Comparison of ENCODE assay signal across 1 cellular context in the genomic region with DNA sequence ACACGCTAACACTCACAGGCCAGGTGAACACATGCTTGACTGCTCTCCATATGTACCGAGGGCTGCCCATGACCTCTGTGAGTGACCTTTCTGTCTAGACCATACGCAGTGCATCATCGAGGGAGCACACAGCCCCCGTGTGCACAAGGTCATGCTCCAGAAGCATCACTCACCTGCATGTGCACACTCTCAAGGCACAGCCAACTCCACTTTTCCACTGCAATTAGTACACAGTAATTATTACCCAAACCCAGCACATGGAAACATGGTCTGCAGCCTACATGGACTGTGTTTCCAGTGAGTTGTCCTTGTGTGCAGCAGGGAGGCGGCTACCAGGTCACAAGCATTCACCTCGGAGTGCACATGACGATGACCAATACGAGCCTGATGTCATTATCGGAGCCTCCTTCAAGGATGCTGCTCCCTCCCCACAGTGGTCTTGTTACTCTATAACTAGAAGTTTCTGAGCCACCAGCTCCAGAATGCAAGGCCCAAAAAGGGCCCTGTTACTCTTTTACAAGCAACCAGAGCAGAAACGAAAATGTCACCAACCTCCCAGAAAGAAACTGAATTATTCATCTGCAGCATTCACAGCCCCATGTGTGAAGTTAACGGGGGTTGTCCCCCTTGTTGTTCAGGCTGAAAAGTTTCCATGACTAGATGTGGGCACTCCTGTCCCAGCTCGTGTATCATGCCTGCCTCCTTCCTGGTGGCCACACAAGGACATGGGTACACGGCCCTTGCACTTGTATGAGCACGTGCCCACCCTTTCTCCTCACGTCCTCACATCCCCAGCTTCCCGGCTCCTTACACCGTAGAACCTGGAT.
A peak's percentile ranks its signal among the peaks of the same experiment; 100 is the strongest.
TF ChIP-seq lines count a peak whose summit lies in the region.

No MANE protein-coding gene starts in this region.

TF ChIP-seq in GM12878, 131 proteins besides CTCF, POLR2A, EP300 and RAD21 (continued from another document and continues in another):
- TF ChIP-seq MEF2B (IDR thresholded peaks at IDR 0.05; ENCODE audit: partially characterized antibody, poor library complexity, severe bottlenecking) (peak; percentile 70), HDAC6 (IDR thresholded peaks at IDR 0.05; ENCODE audit: unreplicated experiment) (no peak), SP1 (IDR thresholded peaks at IDR 0.05; ENCODE audit: low read depth, low read length) (no peak), RUNX3 (IDR thresholded peaks at IDR 0.05; ENCODE audit: low read length) (peak; percentile 28), GATAD2B (conservative IDR thresholded peaks at IDR 0.05; ENCODE audit: low read depth) (peak; percentile 41), SPI1 (IDR thresholded peaks at IDR 0.05; ENCODE audit: borderline replicate concordance, insufficient read depth, low read depth, low read length) (no peak), LARP7 (IDR thresholded peaks at IDR 0.05) (peak; percentile 46; the same call in 1 of the 2 replicates), IKZF1 (conservative IDR thresholded peaks at IDR 0.05) (no peak; the same call in none of the 2 replicates), MTA3 (IDR thresholded peaks at IDR 0.05; ENCODE audit: borderline replicate concordance, low read length) (peak; percentile 73; the same call in 1 of the 2 replicates), PAX8 (IDR thresholded peaks at IDR 0.05) (peak; percentile 83; the same call in 1 of the 2 replicates), SIX5 (IDR thresholded peaks at IDR 0.05; ENCODE audit: low read depth, low read length, severe bottlenecking) (peak; percentile 19), ZBED1 (IDR thresholded peaks at IDR 0.05; ENCODE audit: borderline replicate concordance) (peak; percentile 68; the same call in 1 of the 2 replicates), PAX5 (IDR thresholded peaks at IDR 0.05; ENCODE audit: borderline replicate concordance, low read depth, low read length) (no peak; the same call in 1 of the 2 replicates), CREM (IDR thresholded peaks at IDR 0.05; ENCODE audit: low read depth) (peak; percentile 49; the same call in 1 of the 2 replicates), BRCA1 (IDR thresholded peaks at IDR 0.05; ENCODE audit: low read depth, low read length) (no peak), CHD2 (IDR thresholded peaks at IDR 0.05; ENCODE audit: borderline replicate concordance, low read depth, low read length) (peak; percentile 66; the same call in 1 of the 2 replicates), RB1 (IDR thresholded peaks at IDR 0.05; ENCODE audit: borderline replicate concordance) (peak; percentile 25; the same call in 1 of the 2 replicates), GABPA (IDR thresholded peaks at IDR 0.05; ENCODE audit: low read depth) (no peak), TCF3 (IDR thresholded peaks at IDR 0.05; ENCODE audit: borderline replicate concordance, insufficient read depth, low read depth, low read length) (no peak), CEBPB (IDR thresholded peaks at IDR 0.05; ENCODE audit: borderline replicate concordance in 1 of 2, low read depth in 2 of 2, low read length in 2 of 2) (no peak), MTA2 (IDR thresholded peaks at IDR 0.05; ENCODE audit: low read depth) (peak; percentile 69), IKZF2 (IDR thresholded peaks at IDR 0.05) (peak; percentile 75 to 80), ESRRA (IDR thresholded peaks at IDR 0.05; ENCODE audit: low read length) (no peak), ASH2L (IDR thresholded peaks at IDR 0.05; ENCODE audit: borderline replicate concordance, low read depth) (no peak), ZSCAN29 (IDR thresholded peaks at IDR 0.05) (peak; percentile 82), CREB1 (IDR thresholded peaks at IDR 0.05; ENCODE audit: low read depth) (peak; percentile 71), NR2C2 (IDR thresholded peaks at IDR 0.05; ENCODE audit: borderline replicate concordance, control insufficient read depth, insufficient read length, low read depth) (peak; percentile 20), NFIC (IDR thresholded peaks at IDR 0.05; ENCODE audit: low read depth, low read length) (peak; percentile 68), CBX5 (IDR thresholded peaks at IDR 0.05; ENCODE audit: low read depth) (0 out of 2 replicates have a peak, but pooled peaks have one; percentile 59), NBN (IDR thresholded peaks at IDR 0.05) (peak; percentile 69), RFX5 (IDR thresholded peaks at IDR 0.05; ENCODE audit: low read depth, low read length) (peak; percentile 23; the same call in 1 of the 2 replicates), SIN3A (IDR thresholded peaks at IDR 0.05; ENCODE audit: low read depth, low read length) (no peak), BHLHE40 (IDR thresholded peaks at IDR 0.05; ENCODE audit: borderline replicate concordance in 1 of 2, low read depth in 2 of 2, low read length in 1 of 2) (peak; percentile 77 to 89), ZNF274 (IDR thresholded peaks at IDR 0.05; ENCODE audit: insufficient read depth, insufficient read length) (no peak), HDGF (IDR thresholded peaks at IDR 0.05) (no peak), EGR1 (IDR thresholded peaks at IDR 0.05; ENCODE audit: borderline replicate concordance in 1 of 2, low read depth in 2 of 2, low read length in 2 of 2) (no peak), NR2F1 (conservative IDR thresholded peaks at IDR 0.05) (peak; percentile 96), DPF2 (IDR thresholded peaks at IDR 0.05) (peak; percentile 26), MYB (IDR thresholded peaks at IDR 0.05; ENCODE audit: borderline replicate concordance, low read depth, low read length) (no peak), EED (IDR thresholded peaks at IDR 0.05; ENCODE audit: low read depth) (no peak), SMAD1 (IDR thresholded peaks at IDR 0.05; ENCODE audit: low read depth, partially characterized antibody) (no peak), BCL11A (IDR thresholded peaks at IDR 0.05; ENCODE audit: low read depth, low read length) (no peak)
- TF ChIP-seq, protein P1, sequence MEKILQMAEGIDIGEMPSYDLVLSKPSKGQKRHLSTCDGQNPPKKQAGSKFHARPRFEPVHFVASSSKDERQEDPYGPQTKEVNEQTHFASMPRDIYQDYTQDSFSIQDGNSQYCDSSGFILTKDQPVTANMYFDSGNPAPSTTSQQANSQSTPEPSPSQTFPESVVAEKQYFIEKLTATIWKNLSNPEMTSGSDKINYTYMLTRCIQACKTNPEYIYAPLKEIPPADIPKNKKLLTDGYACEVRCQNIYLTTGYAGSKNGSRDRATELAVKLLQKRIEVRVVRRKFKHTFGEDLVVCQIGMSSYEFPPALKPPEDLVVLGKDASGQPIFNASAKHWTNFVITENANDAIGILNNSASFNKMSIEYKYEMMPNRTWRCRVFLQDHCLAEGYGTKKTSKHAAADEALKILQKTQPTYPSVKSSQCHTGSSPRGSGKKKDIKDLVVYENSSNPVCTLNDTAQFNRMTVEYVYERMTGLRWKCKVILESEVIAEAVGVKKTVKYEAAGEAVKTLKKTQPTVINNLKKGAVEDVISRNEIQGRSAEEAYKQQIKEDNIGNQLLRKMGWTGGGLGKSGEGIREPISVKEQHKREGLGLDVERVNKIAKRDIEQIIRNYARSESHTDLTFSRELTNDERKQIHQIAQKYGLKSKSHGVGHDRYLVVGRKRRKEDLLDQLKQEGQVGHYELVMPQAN (conservative IDR thresholded peaks at IDR 0.05) = no peak
- TF ChIP-seq, protein P2, sequence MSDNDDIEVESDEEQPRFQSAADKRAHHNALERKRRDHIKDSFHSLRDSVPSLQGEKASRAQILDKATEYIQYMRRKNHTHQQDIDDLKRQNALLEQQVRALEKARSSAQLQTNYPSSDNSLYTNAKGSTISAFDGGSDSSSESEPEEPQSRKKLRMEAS (IDR thresholded peaks at IDR 0.05; ENCODE audit: low read depth, low read length) = peak; percentile 43; the same call in 1 of the 2 replicates
- TF ChIP-seq, protein P3, sequence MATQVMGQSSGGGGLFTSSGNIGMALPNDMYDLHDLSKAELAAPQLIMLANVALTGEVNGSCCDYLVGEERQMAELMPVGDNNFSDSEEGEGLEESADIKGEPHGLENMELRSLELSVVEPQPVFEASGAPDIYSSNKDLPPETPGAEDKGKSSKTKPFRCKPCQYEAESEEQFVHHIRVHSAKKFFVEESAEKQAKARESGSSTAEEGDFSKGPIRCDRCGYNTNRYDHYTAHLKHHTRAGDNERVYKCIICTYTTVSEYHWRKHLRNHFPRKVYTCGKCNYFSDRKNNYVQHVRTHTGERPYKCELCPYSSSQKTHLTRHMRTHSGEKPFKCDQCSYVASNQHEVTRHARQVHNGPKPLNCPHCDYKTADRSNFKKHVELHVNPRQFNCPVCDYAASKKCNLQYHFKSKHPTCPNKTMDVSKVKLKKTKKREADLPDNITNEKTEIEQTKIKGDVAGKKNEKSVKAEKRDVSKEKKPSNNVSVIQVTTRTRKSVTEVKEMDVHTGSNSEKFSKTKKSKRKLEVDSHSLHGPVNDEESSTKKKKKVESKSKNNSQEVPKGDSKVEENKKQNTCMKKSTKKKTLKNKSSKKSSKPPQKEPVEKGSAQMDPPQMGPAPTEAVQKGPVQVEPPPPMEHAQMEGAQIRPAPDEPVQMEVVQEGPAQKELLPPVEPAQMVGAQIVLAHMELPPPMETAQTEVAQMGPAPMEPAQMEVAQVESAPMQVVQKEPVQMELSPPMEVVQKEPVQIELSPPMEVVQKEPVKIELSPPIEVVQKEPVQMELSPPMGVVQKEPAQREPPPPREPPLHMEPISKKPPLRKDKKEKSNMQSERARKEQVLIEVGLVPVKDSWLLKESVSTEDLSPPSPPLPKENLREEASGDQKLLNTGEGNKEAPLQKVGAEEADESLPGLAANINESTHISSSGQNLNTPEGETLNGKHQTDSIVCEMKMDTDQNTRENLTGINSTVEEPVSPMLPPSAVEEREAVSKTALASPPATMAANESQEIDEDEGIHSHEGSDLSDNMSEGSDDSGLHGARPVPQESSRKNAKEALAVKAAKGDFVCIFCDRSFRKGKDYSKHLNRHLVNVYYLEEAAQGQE (IDR thresholded peaks at IDR 0.05; ENCODE audit: low read depth, low read length) = no peak
- TF ChIP-seq, protein P4, sequence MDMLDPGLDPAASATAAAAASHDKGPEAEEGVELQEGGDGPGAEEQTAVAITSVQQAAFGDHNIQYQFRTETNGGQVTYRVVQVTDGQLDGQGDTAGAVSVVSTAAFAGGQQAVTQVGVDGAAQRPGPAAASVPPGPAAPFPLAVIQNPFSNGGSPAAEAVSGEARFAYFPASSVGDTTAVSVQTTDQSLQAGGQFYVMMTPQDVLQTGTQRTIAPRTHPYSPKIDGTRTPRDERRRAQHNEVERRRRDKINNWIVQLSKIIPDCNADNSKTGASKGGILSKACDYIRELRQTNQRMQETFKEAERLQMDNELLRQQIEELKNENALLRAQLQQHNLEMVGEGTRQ (IDR thresholded peaks at IDR 0.05; ENCODE audit: borderline replicate concordance, low read depth, low read length) = no peak; the same call in 1 of the 2 replicates
- TF ChIP-seq, protein P5, sequence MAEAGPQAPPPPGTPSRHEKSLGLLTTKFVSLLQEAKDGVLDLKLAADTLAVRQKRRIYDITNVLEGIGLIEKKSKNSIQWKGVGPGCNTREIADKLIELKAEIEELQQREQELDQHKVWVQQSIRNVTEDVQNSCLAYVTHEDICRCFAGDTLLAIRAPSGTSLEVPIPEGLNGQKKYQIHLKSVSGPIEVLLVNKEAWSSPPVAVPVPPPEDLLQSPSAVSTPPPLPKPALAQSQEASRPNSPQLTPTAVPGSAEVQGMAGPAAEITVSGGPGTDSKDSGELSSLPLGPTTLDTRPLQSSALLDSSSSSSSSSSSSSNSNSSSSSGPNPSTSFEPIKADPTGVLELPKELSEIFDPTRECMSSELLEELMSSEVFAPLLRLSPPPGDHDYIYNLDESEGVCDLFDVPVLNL (IDR thresholded peaks at IDR 0.05; ENCODE audit: low read depth, low read length) = no peak
- TF ChIP-seq, protein P6, sequence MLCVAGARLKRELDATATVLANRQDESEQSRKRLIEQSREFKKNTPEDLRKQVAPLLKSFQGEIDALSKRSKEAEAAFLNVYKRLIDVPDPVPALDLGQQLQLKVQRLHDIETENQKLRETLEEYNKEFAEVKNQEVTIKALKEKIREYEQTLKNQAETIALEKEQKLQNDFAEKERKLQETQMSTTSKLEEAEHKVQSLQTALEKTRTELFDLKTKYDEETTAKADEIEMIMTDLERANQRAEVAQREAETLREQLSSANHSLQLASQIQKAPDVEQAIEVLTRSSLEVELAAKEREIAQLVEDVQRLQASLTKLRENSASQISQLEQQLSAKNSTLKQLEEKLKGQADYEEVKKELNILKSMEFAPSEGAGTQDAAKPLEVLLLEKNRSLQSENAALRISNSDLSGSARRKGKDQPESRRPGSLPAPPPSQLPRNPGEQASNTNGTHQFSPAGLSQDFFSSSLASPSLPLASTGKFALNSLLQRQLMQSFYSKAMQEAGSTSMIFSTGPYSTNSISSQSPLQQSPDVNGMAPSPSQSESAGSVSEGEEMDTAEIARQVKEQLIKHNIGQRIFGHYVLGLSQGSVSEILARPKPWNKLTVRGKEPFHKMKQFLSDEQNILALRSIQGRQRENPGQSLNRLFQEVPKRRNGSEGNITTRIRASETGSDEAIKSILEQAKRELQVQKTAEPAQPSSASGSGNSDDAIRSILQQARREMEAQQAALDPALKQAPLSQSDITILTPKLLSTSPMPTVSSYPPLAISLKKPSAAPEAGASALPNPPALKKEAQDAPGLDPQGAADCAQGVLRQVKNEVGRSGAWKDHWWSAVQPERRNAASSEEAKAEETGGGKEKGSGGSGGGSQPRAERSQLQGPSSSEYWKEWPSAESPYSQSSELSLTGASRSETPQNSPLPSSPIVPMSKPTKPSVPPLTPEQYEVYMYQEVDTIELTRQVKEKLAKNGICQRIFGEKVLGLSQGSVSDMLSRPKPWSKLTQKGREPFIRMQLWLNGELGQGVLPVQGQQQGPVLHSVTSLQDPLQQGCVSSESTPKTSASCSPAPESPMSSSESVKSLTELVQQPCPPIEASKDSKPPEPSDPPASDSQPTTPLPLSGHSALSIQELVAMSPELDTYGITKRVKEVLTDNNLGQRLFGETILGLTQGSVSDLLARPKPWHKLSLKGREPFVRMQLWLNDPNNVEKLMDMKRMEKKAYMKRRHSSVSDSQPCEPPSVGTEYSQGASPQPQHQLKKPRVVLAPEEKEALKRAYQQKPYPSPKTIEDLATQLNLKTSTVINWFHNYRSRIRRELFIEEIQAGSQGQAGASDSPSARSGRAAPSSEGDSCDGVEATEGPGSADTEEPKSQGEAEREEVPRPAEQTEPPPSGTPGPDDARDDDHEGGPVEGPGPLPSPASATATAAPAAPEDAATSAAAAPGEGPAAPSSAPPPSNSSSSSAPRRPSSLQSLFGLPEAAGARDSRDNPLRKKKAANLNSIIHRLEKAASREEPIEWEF (IDR thresholded peaks at IDR 0.05; ENCODE audit: insufficient replicate concordance, low read depth, low read length) = no peak
- TF ChIP-seq, protein P7, sequence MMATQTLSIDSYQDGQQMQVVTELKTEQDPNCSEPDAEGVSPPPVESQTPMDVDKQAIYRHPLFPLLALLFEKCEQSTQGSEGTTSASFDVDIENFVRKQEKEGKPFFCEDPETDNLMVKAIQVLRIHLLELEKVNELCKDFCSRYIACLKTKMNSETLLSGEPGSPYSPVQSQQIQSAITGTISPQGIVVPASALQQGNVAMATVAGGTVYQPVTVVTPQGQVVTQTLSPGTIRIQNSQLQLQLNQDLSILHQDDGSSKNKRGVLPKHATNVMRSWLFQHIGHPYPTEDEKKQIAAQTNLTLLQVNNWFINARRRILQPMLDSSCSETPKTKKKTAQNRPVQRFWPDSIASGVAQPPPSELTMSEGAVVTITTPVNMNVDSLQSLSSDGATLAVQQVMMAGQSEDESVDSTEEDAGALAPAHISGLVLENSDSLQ (IDR thresholded peaks at IDR 0.05) = no peak
